In genomic region chr3:104947946-104948345, GRCh38 we compare ENCODE assay signal across 21 cellular contexts.
DNase-seq lines count a peak whose midpoint lies in the region; ATAC-seq and TF ChIP-seq lines count a peak whose summit lies in the region.
"Had no signal": no experiment of that assay in that cellular context is flagged by ENCODE, and none has a peak within 500 bp of the region (broad histone marks: within the 10 kb centered on the region; RNA-seq: fewer than 3 reads in every experiment).

No MANE protein-coding gene starts in this region.

- H3K9me1 ChIP-seq in IMR-90 (ENCODE audit: insufficient read depth, low read length), result no peaks in the 10 kb centered on the region

- DNase-seq in IMR-90 (peak; percentile 79), choroid plexus epithelial cell (ENCODE audit: low read depth) (peak; percentile 76), myocyte (ENCODE audit: low read depth) (peak; percentile 49), inferior parietal cortex (ENCODE audit: extremely low spot score) (no peak), thyroid gland (no peak)
- no peak for DNase-seq in activated CD8-positive, alpha-beta T cell treated with anti-CD3 and anti-CD28 coated beads, Interleukin-2, amount 10 ng/mL, durations not matched to agents 7 days and 5 days
- DNase-seq: ACHN, AML-193, DMS79, GOT3, KG1, NCI-H1417 treated with DMSO at 0.1 percent for 48 hours, NCI-H1930, NCI-H526, PC-3, RPMI8226, SHP77 treated with DMSO at 0.1 percent for 48 hours, SK-N-SH had no signal

- H2BK120ac ChIP-seq in IMR-90 (ENCODE audit: low read depth, low read length), result 0 out of 2 replicates have a peak overlapping the region, but pooled peaks have one; percentile 24

- no peak overlapping the region for H4K5ac ChIP-seq in IMR-90 (ENCODE audit: low read depth, low read length)

- POLR2A ChIA-PET in IMR-90 (lab: Charles Lee; ENCODE audit: unreplicated experiment), result interaction anchor here (0.6 kb wide), 1 partner anchor 269 kb away, joined by 3 read pairs; no protein-coding TSS in a partner anchor
- POLR2A ChIA-PET in activated CD8-positive, alpha-beta T cell treated with anti-CD3 and anti-CD28 coated beads, Interleukin-2, amount 10 ng/mL, durations not matched to agents 7 days and 5 days (lab: Charles Lee), result no interaction called here

- no peak overlapping the region for H3K56ac ChIP-seq in IMR-90 (ENCODE audit: extremely low read depth, insufficient read depth, low read length)

- BruUV-seq in IMR-90 (replicated peaks; lab: Mats Ljungman, UMichigan), result no TSS peak

- no peaks in the 10 kb centered on the region for H3K79me1 ChIP-seq in IMR-90 (ENCODE audit: low read depth in 1 of 2, low read length in 2 of 2)

- no peak overlapping the region for H4K91ac ChIP-seq in IMR-90 (ENCODE audit: insufficient read depth, low read depth, low read length)

- no peaks in the 10 kb centered on the region for H3K27me3 ChIP-seq in IMR-90 (ENCODE audit: control insufficient read depth, insufficient read depth, low read length)
- no peaks in the 10 kb centered on the region for H3K27me3 ChIP-seq in thyroid gland

- H3K23ac ChIP-seq in IMR-90 (ENCODE audit: low read depth, low read length), result 0 out of 2 replicates have a peak overlapping the region, but pooled peaks have one; percentile 28

- H3K36me3 Mint-ChIP-seq in activated CD8-positive, alpha-beta T cell treated with anti-CD3 and anti-CD28 coated beads, Interleukin-2, amount 10 ng/mL, durations not matched to agents 7 days and 5 days (ENCODE audit: low read depth), result no peaks in the 10 kb centered on the region

- no peak overlapping the region; the same call in 2 of the 3 replicates for H2BK15ac ChIP-seq in IMR-90 (ENCODE audit: low read depth, low read length)

- peak overlapping the region; percentile 80; the same call in 1 of the 2 replicates for H2AK5ac ChIP-seq in IMR-90 (ENCODE audit: low read depth, low read length)

- H3K4me1 Mint-ChIP-seq in activated CD8-positive, alpha-beta T cell treated with anti-CD3 and anti-CD28 coated beads, Interleukin-2, amount 10 ng/mL, durations not matched to agents 7 days and 5 days (ENCODE audit: low read depth), result no peaks in the 10 kb centered on the region

- no peak for TF ChIP-seq RAD21 in IMR-90 (IDR thresholded peaks at IDR 0.05; ENCODE audit: low read length)

- peak overlapping the region; percentile 21; the same call in 1 of the 2 replicates for H3K4me2 ChIP-seq in IMR-90 (ENCODE audit: low read depth, low read length)
- H3K4me2 ChIP-seq: SK-N-SH had no signal

- CTCF ChIA-PET in IMR-90 (lab: Yijun Ruan, JAX), result interaction anchor here (1.2 kb wide), 1 partner anchor 10 kb away, joined by 3 read pairs; no protein-coding TSS in a partner anchor
- CTCF ChIA-PET in activated CD8-positive, alpha-beta T cell treated with anti-CD3 and anti-CD28 coated beads, Interleukin-2, amount 10 ng/mL, durations not matched to agents 7 days and 5 days (lab: Charles Lee), result no interaction called here

- H3K4me3 Mint-ChIP-seq in activated CD8-positive, alpha-beta T cell treated with anti-CD3 and anti-CD28 coated beads, Interleukin-2, amount 10 ng/mL, durations not matched to agents 7 days and 5 days, result no peak overlapping the region

- no peak overlapping the region for H4K8ac ChIP-seq in IMR-90 (ENCODE audit: low read depth in 2 of 2, low read length in 2 of 2)

- H3K36me3 ChIP-seq in IMR-90 (ENCODE audit: control insufficient read depth, insufficient read depth, low read length) (no peaks in the 10 kb centered on the region), thyroid gland (no peaks in the 10 kb centered on the region)

- H3K9me3 ChIP-seq in IMR-90 (ENCODE audit: control insufficient read depth, insufficient read depth, low read length), result no peaks in the 10 kb centered on the region
- H3K9me3 ChIP-seq in thyroid gland, result no peaks in the 10 kb centered on the region
- H3K9me3 ChIP-seq: SK-N-SH had no signal

- no peak overlapping the region for H3K9ac ChIP-seq in IMR-90 (ENCODE audit: low read depth, low read length)
- H3K9ac ChIP-seq: SK-N-SH had no signal

- H3K27ac Mint-ChIP-seq in activated CD8-positive, alpha-beta T cell treated with anti-CD3 and anti-CD28 coated beads, Interleukin-2, amount 10 ng/mL, durations not matched to agents 7 days and 5 days, result no peak overlapping the region

- H4K20me1 ChIP-seq in IMR-90 (ENCODE audit: insufficient read depth, low read length), result no peaks in the 10 kb centered on the region

- H3K4me3 ChIP-seq in IMR-90 (ENCODE audit: insufficient read depth, low read depth, low read length), result no peak overlapping the region
- H3K4me3 ChIP-seq in choroid plexus epithelial cell (ENCODE audit: low read depth, low read length), result no peak overlapping the region
- H3K4me3 ChIP-seq in thyroid gland (replicated peaks in 1 of 3), result no peak overlapping the region

- H3K27ac ChIP-seq in IMR-90 (ENCODE audit: insufficient read depth, low read length) (no peak overlapping the region), thyroid gland (no peak overlapping the region)
- H3K27ac ChIP-seq: C4-2B had no signal

- H3K9me3 Mint-ChIP-seq in activated CD8-positive, alpha-beta T cell treated with anti-CD3 and anti-CD28 coated beads, Interleukin-2, amount 10 ng/mL, durations not matched to agents 7 days and 5 days (ENCODE audit: insufficient read depth), result no peaks in the 10 kb centered on the region

- H2BK5ac ChIP-seq in IMR-90 (ENCODE audit: low read depth, low read length, poor library complexity, severe bottlenecking), result peak overlapping the region; percentile 28

- peak overlapping the region; percentile 27; the same call in 1 of the 2 replicates for H2BK20ac ChIP-seq in IMR-90 (ENCODE audit: low read depth, low read length)

- 0 out of 2 replicates have a peak overlapping the region, but pooled peaks have one; percentile 34 for H3K14ac ChIP-seq in IMR-90 (replicated peaks; ENCODE audit: low read depth, low read length)

- WGBS in IMR-90 (ENCODE audit: extremely low coverage in 2 of 2, insufficient read length in 1 of 2), 2 experiments, result no CpG with 5 or more reads among the region's 3 CpGs
- WGBS in thyroid gland, 2 donors, result 29 to 49% methylated on average over 3 of the region's 3 CpGs

- H3K4ac ChIP-seq in IMR-90 (ENCODE audit: low read depth, low read length), result peak overlapping the region; percentile 11; the same call in 1 of the 2 replicates

- no peak overlapping the region for H3K18ac ChIP-seq in IMR-90 (ENCODE audit: low read depth, low read length)

- no peak for TF ChIP-seq POLR2A in IMR-90 (IDR thresholded peaks at IDR 0.05; ENCODE audit: low read depth, low read length)
- TF ChIP-seq POLR2A in thyroid gland (IDR thresholded peaks at IDR 0.05), result no peak

- H3K27me3 Mint-ChIP-seq in activated CD8-positive, alpha-beta T cell treated with anti-CD3 and anti-CD28 coated beads, Interleukin-2, amount 10 ng/mL, durations not matched to agents 7 days and 5 days (ENCODE audit: low read depth), result no peaks in the 10 kb centered on the region

- intact Hi-C loops in IMR-90 (cut with micrococcal nuclease), result loop anchor here (5.0 kb wide), 1 partner anchor 419 kb away; the partner anchor contains the start of gene ALCAM
- intact Hi-C loops in thyroid gland (cut with DNase I), result no loop called here

- in situ Hi-C loops in IMR-90 (cut with MboI; ENCODE audit: low sequenced_read_pairs), result no loop called here

- ATAC-seq in IMR-90 (ENCODE audit: low read depth), result peak; percentile 24; the same call in 1 of the 2 replicates
- ATAC-seq in activated CD8-positive, alpha-beta T cell treated with anti-CD3 and anti-CD28 coated beads, Interleukin-2, amount 10 ng/mL, durations not matched to agents 7 days and 5 days, result no peak
- ATAC-seq in GM19395 (IDR thresholded peaks at IDR 0.05; ENCODE audit: unreplicated experiment), result no peak
- ATAC-seq: HepG2, PC-3 had no signal

- H2AFZ ChIP-seq in IMR-90 (replicated peaks; ENCODE audit: low read length, poor library complexity), result no peak overlapping the region

- dilution Hi-C loops in IMR-90 (cut with HindIII; ENCODE audit: low sequenced_read_pairs, unreplicated experiment), result no loop called here

- no peak for TF ChIP-seq CTCF in IMR-90 (conservative IDR thresholded peaks at IDR 0.05; ENCODE audit: low read depth, low read length)
- TF ChIP-seq CTCF in choroid plexus epithelial cell (conservative IDR thresholded peaks at IDR 0.05; ENCODE audit: low read depth, low read length), result no peak
- no peak for TF ChIP-seq CTCF in thyroid gland (IDR thresholded peaks at IDR 0.05)

- no peak overlapping the region for H2AK9ac ChIP-seq in IMR-90 (replicated peaks; ENCODE audit: low read depth, low read length, poor library complexity)

- H3K4me1 ChIP-seq in IMR-90 (ENCODE audit: control insufficient read depth, insufficient read depth, low read length) (peaks cover 4% of the 10 kb centered on the region), thyroid gland (peaks cover 10 to 11% of the 10 kb centered on the region in 2 donors)

TF ChIP-seq in IMR-90, 13 proteins besides CTCF, POLR2A, EP300 and RAD21 (continues in another document):
- TF ChIP-seq RFX5 (IDR thresholded peaks at IDR 0.05; ENCODE audit: low read depth, low read length) (no peak), CEBPB (IDR thresholded peaks at IDR 0.05; ENCODE audit: low read depth, low read length) (no peak), ELK1 (IDR thresholded peaks at IDR 0.05; ENCODE audit: borderline replicate concordance, low read depth, low read length) (no peak), FOS (IDR thresholded peaks at IDR 0.05; ENCODE audit: low read depth, low read length) (no peak), SMC3 (IDR thresholded peaks at IDR 0.05; ENCODE audit: low read depth, low read length) (no peak), MXI1 (IDR thresholded peaks at IDR 0.05; ENCODE audit: borderline replicate concordance, low read depth, low read length) (no peak), BHLHE40 (IDR thresholded peaks at IDR 0.05; ENCODE audit: low read depth, low read length) (no peak), NFE2L2 (IDR thresholded peaks at IDR 0.05; ENCODE audit: low read depth, low read length) (no peak), RCOR1 (IDR thresholded peaks at IDR 0.05; ENCODE audit: insufficient replicate concordance, low read length) (no peak), MAZ (IDR thresholded peaks at IDR 0.05; ENCODE audit: borderline replicate concordance, low read depth, low read length) (no peak), MAFK (IDR thresholded peaks at IDR 0.05; ENCODE audit: low read depth, low read length) (no peak)

Comparison
In these comparisons a context has a peak if more than half of its experiments do, and no peak if none do; other contexts are left out.
1. DNase-seq: peak in IMR-90 (single experiment), choroid plexus epithelial cell (single experiment) and myocyte (single experiment); none in inferior parietal cortex (single experiment), thyroid gland (0 of 2) and activated CD8-positive, alpha-beta T cell treated with anti-CD3 and anti-CD28 coated beads, Interleukin-2, amount 10 ng/mL, durations not matched to agents 7 days and 5 days (single experiment).